In genomic region chr11:64225608-64226506, GRCh38 we compare ENCODE assay signal across 1 cellular context.
TF ChIP-seq lines count a peak whose summit lies in the region.

NUDT22 (plus strand) TSS chr11:64226274; CDS start chr11:64226653, 379 bp downstream.
TRPT1 (minus strand) TSS chr11:64226186; CDS start chr11:64225860, 326 bp downstream.

TF ChIP-seq in HEK293, 187 proteins besides CTCF, POLR2A, EP300 and RAD21 (continued from another document and continues in another):
- TF ChIP-seq ZSCAN5A (tag by site-specific recombination; IDR thresholded peaks at IDR 0.05) (no peak), ZNF426 (tag by site-specific recombination; IDR thresholded peaks at IDR 0.05) (no peak), SP3 (tag by site-specific recombination; IDR thresholded peaks at IDR 0.05) (peak; percentile 69), SALL2 (tag by site-specific recombination; IDR thresholded peaks at IDR 0.05; ENCODE audit: borderline replicate concordance) (no peak), ZSCAN23 (tag by site-specific recombination; IDR thresholded peaks at IDR 0.05) (no peak), ZNF114 (tag by site-specific recombination; IDR thresholded peaks at IDR 0.05) (no peak), ZNF335 (tag by site-specific recombination; conservative IDR thresholded peaks at IDR 0.05) (peak; percentile 68), ZNF362 (tag by site-specific recombination; IDR thresholded peaks at IDR 0.05) (no peak), SP7 (tag by site-specific recombination; IDR thresholded peaks at IDR 0.05) (no peak), ZNF24 (tag by site-specific recombination; IDR thresholded peaks at IDR 0.05) (no peak), ZNF404 (tag by site-specific recombination; IDR thresholded peaks at IDR 0.05) (no peak), ZNF707 (tag by site-specific recombination; IDR thresholded peaks at IDR 0.05) (no peak), ZNF544 (tag by site-specific recombination; IDR thresholded peaks at IDR 0.05) (no peak), GLI2 (tag by site-specific recombination; IDR thresholded peaks at IDR 0.05; ENCODE audit: borderline replicate concordance, low read depth) (no peak), KLF10 (tag by site-specific recombination; IDR thresholded peaks at IDR 0.05) (peak; percentile 68), OVOL3 (tag by site-specific recombination; IDR thresholded peaks at IDR 0.05) (no peak), ZNF148 (tag by site-specific recombination; IDR thresholded peaks at IDR 0.05; ENCODE audit: borderline replicate concordance) (no peak), KLF9 (tag by site-specific recombination; IDR thresholded peaks at IDR 0.05; ENCODE audit: low read depth) (peak; percentile 44), SP2 (tag by site-specific recombination; IDR thresholded peaks at IDR 0.05) (peak; percentile 88), ELK4 (IDR thresholded peaks at IDR 0.05; ENCODE audit: borderline replicate concordance, low read depth, low read length) (peak; percentile 78; the same call in 1 of the 2 replicates), ZNF202 (tag by site-specific recombination; IDR thresholded peaks at IDR 0.05; ENCODE audit: borderline replicate concordance) (no peak), ZNF488 (tag by site-specific recombination; IDR thresholded peaks at IDR 0.05) (no peak), PRDM4 (tag by site-specific recombination; IDR thresholded peaks at IDR 0.05) (no peak), ZNF416 (tag by site-specific recombination; IDR thresholded peaks at IDR 0.05) (no peak), ZFHX2 (tag by site-specific recombination; conservative IDR thresholded peaks at IDR 0.05) (peak; percentile 54; the same call in 1 of the 2 replicates), BCL6B (tag by site-specific recombination; IDR thresholded peaks at IDR 0.05) (no peak), ZXDB (tag by site-specific recombination; IDR thresholded peaks at IDR 0.05) (peak; percentile 73), ZNF394 (tag by site-specific recombination; IDR thresholded peaks at IDR 0.05; ENCODE audit: borderline replicate concordance) (0 out of 2 replicates have a peak, but pooled peaks have one; percentile 37), ZNF629 (tag by site-specific recombination; IDR thresholded peaks at IDR 0.05) (no peak), TCF7L2 (IDR thresholded peaks at IDR 0.05; ENCODE audit: borderline replicate concordance, low read depth, low read length) (no peak), ZNF654 (tag by site-specific recombination; IDR thresholded peaks at IDR 0.05; ENCODE audit: low read depth) (no peak), FEZF1 (tag by site-specific recombination; IDR thresholded peaks at IDR 0.05) (no peak), TRIM28 (IDR thresholded peaks at IDR 0.05; ENCODE audit: borderline replicate concordance, low read length) (no peak), KLF1 (tag by site-specific recombination; IDR thresholded peaks at IDR 0.05) (no peak), ZFP69B (tag by site-specific recombination; IDR thresholded peaks at IDR 0.05) (no peak), ZNF433 (tag by site-specific recombination; IDR thresholded peaks at IDR 0.05; ENCODE audit: low read depth) (no peak), ZBTB8A (tag by site-specific recombination; IDR thresholded peaks at IDR 0.05) (0 out of 2 replicates have a peak, but pooled peaks have one; percentile 50), ZBTB26 (tag by site-specific recombination; optimal IDR thresholded peaks at IDR 0.05) (peak; percentile 36), ZFP3 (tag by site-specific recombination; IDR thresholded peaks at IDR 0.05; ENCODE audit: low read depth) (no peak), ZNF350 (tag by site-specific recombination; IDR thresholded peaks at IDR 0.05) (no peak), YY2 (tag by site-specific recombination; IDR thresholded peaks at IDR 0.05) (no peak), ZNF610 (tag by site-specific recombination; IDR thresholded peaks at IDR 0.05; ENCODE audit: borderline replicate concordance) (no peak), ZNF514 (tag by site-specific recombination; IDR thresholded peaks at IDR 0.05) (no peak), MYNN (tag by site-specific recombination; IDR thresholded peaks at IDR 0.05; ENCODE audit: borderline replicate concordance) (no peak), ZBTB17 (tag by site-specific recombination; IDR thresholded peaks at IDR 0.05) (0 out of 2 replicates have a peak, but pooled peaks have one; percentile 14), ZNF548 (tag by site-specific recombination; IDR thresholded peaks at IDR 0.05) (no peak), ZNF501 (tag by site-specific recombination; IDR thresholded peaks at IDR 0.05) (0 out of 2 replicates have a peak, but pooled peaks have one; percentile 46), ZNF776 (tag by site-specific recombination; IDR thresholded peaks at IDR 0.05; ENCODE audit: borderline replicate concordance) (no peak), ZNF391 (tag by site-specific recombination; IDR thresholded peaks at IDR 0.05; ENCODE audit: borderline replicate concordance, low read depth) (no peak; the same call in 1 of the 2 replicates), MZF1 (tag by site-specific recombination; IDR thresholded peaks at IDR 0.05; ENCODE audit: borderline replicate concordance) (no peak), HIC1 (tag by site-specific recombination; IDR thresholded peaks at IDR 0.05) (peak; percentile 70; the same call in 1 of the 2 replicates), ZNF600 (tag by site-specific recombination; IDR thresholded peaks at IDR 0.05) (peak; percentile 64; the same call in 1 of the 2 replicates), ZNF76 (tag by site-specific recombination; IDR thresholded peaks at IDR 0.05; ENCODE audit: borderline replicate concordance, low read depth) (no peak), HOXA7 (CRISPR knock-in tag; IDR thresholded peaks at IDR 0.05; ENCODE audit: borderline replicate concordance) (no peak), ZNF248 (tag by site-specific recombination; IDR thresholded peaks at IDR 0.05) (no peak), ZNF558 (tag by site-specific recombination; IDR thresholded peaks at IDR 0.05) (no peak), ZBTB20 (tag by site-specific recombination; IDR thresholded peaks at IDR 0.05) (peak; percentile 49; the same call in 1 of the 2 replicates), ZNF555 (tag by site-specific recombination; conservative IDR thresholded peaks at IDR 0.05) (no peak), ZNF311 (tag by site-specific recombination; IDR thresholded peaks at IDR 0.05; ENCODE audit: borderline replicate concordance) (no peak)
